In the genomic region with DNA sequence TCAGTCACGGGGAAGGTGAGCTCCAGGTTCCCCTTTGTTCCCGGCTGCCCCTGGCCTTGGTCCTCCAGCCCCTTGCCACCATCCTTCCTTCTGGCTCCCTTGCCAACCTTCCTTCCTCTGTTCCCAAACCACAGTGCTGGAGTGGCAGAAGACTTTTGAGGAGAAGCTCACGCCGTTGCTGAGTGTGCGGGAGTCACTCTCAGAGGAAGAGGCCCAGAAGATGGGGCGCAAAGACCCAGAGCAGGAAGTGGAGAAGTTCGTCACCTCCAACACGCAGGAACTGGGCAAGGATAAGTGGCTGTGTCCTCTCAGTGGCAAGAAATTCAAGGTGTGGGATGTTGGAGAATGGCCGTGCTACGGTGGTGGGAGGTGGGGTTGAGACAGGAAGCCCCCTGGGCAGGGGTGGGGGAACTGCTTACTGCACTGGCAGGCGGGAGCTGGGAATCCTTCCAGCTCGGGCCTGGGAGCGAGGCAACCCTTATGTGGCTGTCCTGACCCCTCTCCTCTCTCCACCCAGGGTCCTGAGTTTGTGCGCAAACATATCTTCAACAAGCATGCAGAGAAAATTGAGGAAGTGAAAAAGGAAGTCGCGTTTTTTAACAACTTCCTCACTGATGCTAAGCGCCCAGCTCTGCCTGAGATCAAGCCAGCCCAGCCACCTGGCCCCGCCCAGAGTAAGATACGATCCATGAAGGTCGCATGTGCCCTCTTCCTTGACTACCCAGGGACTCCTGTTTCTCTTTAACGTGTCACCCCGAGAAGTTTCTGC, we compare ENCODE assay signal across 8 cellular contexts. TPM values are rescaled to one million over a fixed set of nuclear protein-coding genes. Genes with fewer than 3 reads are reported as not detected.
DNase-seq lines count a peak whose midpoint lies in the region; ATAC-seq, FAIRE-seq and TF ChIP-seq lines count a peak whose summit lies in the region.

No MANE protein-coding gene starts in this region.

- no peak overlapping the region for H2AFZ ChIP-seq in astrocyte (ENCODE audit: low read depth, low read length)

- H3K9me3 Mint-ChIP-seq in astrocyte (ENCODE audit: unreplicated experiment), result no peaks in the 10 kb centered on the region

- H3K27me3 ChIP-seq in Panc1 (ENCODE audit: control insufficient read depth, insufficient read depth, low read length) (no peaks in the 10 kb centered on the region), astrocyte (ENCODE audit: insufficient read depth, low read length) (no peaks in the 10 kb centered on the region), sigmoid colon (no peaks in the 10 kb centered on the region)

- H3K36me3 ChIP-seq in Panc1 (ENCODE audit: control insufficient read depth, insufficient read depth, low read length) (peaks cover 19% of the 10 kb centered on the region), astrocyte (ENCODE audit: insufficient read depth, low read length) (peaks cover 37% of the 10 kb centered on the region), sigmoid colon (peaks cover 50 to 63% (median 58%) of the 10 kb centered on the region in 4 donors)

- TF ChIP-seq POLR2A in sigmoid colon (IDR thresholded peaks at IDR 0.05), result no peak

- H3K4me3 ChIP-seq in Panc1 (ENCODE audit: low read depth in 2 of 2, low read length in 2 of 2) (no peak overlapping the region), astrocyte (ENCODE audit: insufficient read depth, low read depth, low read length) (no peak overlapping the region), sigmoid colon (no peak overlapping the region)

- intact Hi-C loops in Panc1 (cut with micrococcal nuclease; ENCODE audit: unreplicated experiment) (no loop called here), sigmoid colon (cut with DNase I) (no loop called here)

- TF ChIP-seq CTCF in Panc1 (IDR thresholded peaks at IDR 0.05) (no peak), astrocyte (IDR thresholded peaks at IDR 0.05; ENCODE audit: insufficient read depth, low read depth, low read length) (no peak), sigmoid colon (IDR thresholded peaks at IDR 0.05) (no peak)

- POLR2A ChIA-PET in Panc1 (lab: Charles Lee), result interaction anchor here (0.5 to 1.1 kb wide), 2 partner anchors 12 to 13 kb away, joined by 4 to 10 read pairs; a partner anchor contains a TSS

- peaks cover 19% of the 10 kb centered on the region for H3K4me1 Mint-ChIP-seq in astrocyte (ENCODE audit: low read depth, unreplicated experiment)

- in situ Hi-C loops in Panc1 (cut with HindIII; ENCODE audit: low pct_unique_long_range_greater_than_20kb, low sequenced_read_pairs), result no loop called here

- CTCF ChIA-PET in Panc1 (lab: Charles Lee), result no interaction called here

- BruUV-seq in Panc1 (replicated peaks; lab: Mats Ljungman, UMichigan), result TSS peak; percentile 86

- DNase-seq in Panc1 (ENCODE audit: low read depth, low spot score), result no peak
- no peak for DNase-seq in astrocyte (ENCODE audit: low read depth)
- DNase-seq in sigmoid colon, result no peak
- no peak for DNase-seq in NK-92 treated with Interleukin-12 subunit alpha and Interleukin-12 subunit beta, amount 100 ng/mL, for 24 hours (lab: John Stamatoyannopoulos, UW)
- DNase-seq in NCI-H2081 (lab: John Stamatoyannopoulos, UW), result no peak
- no peak for DNase-seq in NK-92 (lab: John Stamatoyannopoulos, UW; ENCODE audit: unreplicated experiment)

- FAIRE-seq in astrocyte (lab: Jason Lieb, UNC), result no peak

- H3K79me2 ChIP-seq in astrocyte (ENCODE audit: insufficient read depth, low read length), result peaks cover 59% of the 10 kb centered on the region

- H3K9ac ChIP-seq in astrocyte (ENCODE audit: low read length), result peak overlapping the region; percentile 86

- no peak overlapping the region for H3K27ac Mint-ChIP-seq in astrocyte (ENCODE audit: unreplicated experiment)

- H3K4me1 ChIP-seq in Panc1 (ENCODE audit: control insufficient read depth, insufficient read depth, low read length) (peaks cover 33% of the 10 kb centered on the region), astrocyte (ENCODE audit: insufficient read depth, low read length) (peaks cover 38% of the 10 kb centered on the region), sigmoid colon (peaks cover 0 to 38% (median 32%) of the 10 kb centered on the region in 4 donors)

- peak overlapping the region; percentile 82 for H3K4me2 ChIP-seq in astrocyte (ENCODE audit: low read length)

- no peaks in the 10 kb centered on the region for H3K9me3 ChIP-seq in Panc1 (ENCODE audit: control insufficient read depth, insufficient read depth, low read depth, low read length)
- no peaks in the 10 kb centered on the region for H3K9me3 ChIP-seq in astrocyte (ENCODE audit: insufficient read depth, low read depth, low read length)
- H3K9me3 ChIP-seq in sigmoid colon, result no peaks in the 10 kb centered on the region

- H3K27ac ChIP-seq in Panc1 (ENCODE audit: low read length) (peak overlapping the region; percentile 89), astrocyte (ENCODE audit: low read depth, low read length) (no peak overlapping the region), sigmoid colon (peak overlapping the region; percentile 90 to 94 (median 93))

- no peaks in the 10 kb centered on the region for H3K27me3 Mint-ChIP-seq in astrocyte (ENCODE audit: low read depth, unreplicated experiment)

- ATAC-seq in GM18498 (IDR thresholded peaks at IDR 0.05; ENCODE audit: unreplicated experiment) (peak; percentile 37), HG02642 (IDR thresholded peaks at IDR 0.05; ENCODE audit: poor library complexity, unreplicated experiment) (peak; percentile 43), Panc1 (no peak)

- H4K20me1 ChIP-seq in astrocyte (ENCODE audit: insufficient read depth, low read length), result peaks cover 59% of the 10 kb centered on the region

- H3K36me3 Mint-ChIP-seq in astrocyte (ENCODE audit: low read depth, unreplicated experiment), result peaks cover 24% of the 10 kb centered on the region

- WGBS in sigmoid colon, 2 donors, result 34 to 44% methylated on average over 22 of the region's 22 CpGs

- no peak for TF ChIP-seq EP300 in sigmoid colon (IDR thresholded peaks at IDR 0.05)

- peak overlapping the region; percentile 79 for H3K4me3 Mint-ChIP-seq in astrocyte (ENCODE audit: unreplicated experiment)

RNA-seq across cellular contexts. Expression of a gene that starts 2.1 kb away (rescaled TPM):
- total RNA-seq in Panc1 (2021; ENCODE audit: unreplicated experiment), result 3.3 TPM
- polyA plus RNA-seq in Panc1 (2012; ENCODE audit: insufficient read length), result 6.2 TPM
- 2.7 and 3.3 TPM in 2 replicates for total RNA-seq in astrocyte
- 1 to 10 TPM; 2.4 to 7.1 (median 3.1) TPM for total RNA-seq in sigmoid colon
- 1 to 10 TPM; 1.8 to 5.3 (median 1.8) TPM for polyA plus RNA-seq in sigmoid colon

RNA-seq across cellular contexts. Expression of a gene that starts 8.3 kb away (rescaled TPM):
- total RNA-seq in Panc1 (2021; ENCODE audit: unreplicated experiment) (10.4 TPM), astrocyte (12.1 and 18.9 TPM in 2 replicates), sigmoid colon (1 to 10 TPM; 3.0 to 8.9 (median 6.5) TPM)
- 25.9 TPM for polyA plus RNA-seq in Panc1 (2012; ENCODE audit: insufficient read length)
- 10 to 100 TPM in 1 of 3 donors, 1 to 10 TPM in 2; 3.6 to 20.6 (median 5.5) TPM for polyA plus RNA-seq in sigmoid colon

RNA-seq across cellular contexts. Expression of a gene that starts 12.5 kb away (rescaled TPM):
- 248 TPM for total RNA-seq in Panc1 (2021; ENCODE audit: unreplicated experiment)
- 234 TPM for polyA plus RNA-seq in Panc1 (2012; ENCODE audit: insufficient read length)
- 112 and 118 TPM in 2 replicates for total RNA-seq in astrocyte
- total RNA-seq in sigmoid colon, result 10 to 100 TPM; 42.1 to 64.3 (median 51.4) TPM
- polyA plus RNA-seq in sigmoid colon, result 100 to 1,000 TPM in 1 of 3 donors, 10 to 100 TPM in 2; 31.8 to 106 (median 38.6) TPM

RNA-seq across cellular contexts. Expression of a gene that starts 20.2 kb away (rescaled TPM):
- total RNA-seq in Panc1 (2021; ENCODE audit: unreplicated experiment) (3.2 TPM), astrocyte (86.9 and 99.9 TPM in 2 replicates), sigmoid colon (10 to 100 TPM; 37.8 to 79.7 (median 51.1) TPM)
- polyA plus RNA-seq in Panc1 (2012; ENCODE audit: insufficient read length), result 1.3 TPM
- 10 to 100 TPM; 12.0 to 45.9 (median 18.0) TPM for polyA plus RNA-seq in sigmoid colon

RNA-seq across cellular contexts. Expression of a gene that starts 34.9 kb away (rescaled TPM):
- 31.1 TPM for total RNA-seq in Panc1 (2021; ENCODE audit: unreplicated experiment)
- 37.1 TPM for polyA plus RNA-seq in Panc1 (2012; ENCODE audit: insufficient read length)
- 26.7 and 30.5 TPM in 2 replicates for total RNA-seq in astrocyte
- 10 to 100 TPM; 10.4 to 17.9 (median 14.8) TPM for total RNA-seq in sigmoid colon
- 10 to 100 TPM in 1 of 3 donors, 1 to 10 TPM in 2; 2.5 to 34.2 (median 4.2) TPM for polyA plus RNA-seq in sigmoid colon
